ENCODE assay signal across 1 cellular context in the genomic region with DNA sequence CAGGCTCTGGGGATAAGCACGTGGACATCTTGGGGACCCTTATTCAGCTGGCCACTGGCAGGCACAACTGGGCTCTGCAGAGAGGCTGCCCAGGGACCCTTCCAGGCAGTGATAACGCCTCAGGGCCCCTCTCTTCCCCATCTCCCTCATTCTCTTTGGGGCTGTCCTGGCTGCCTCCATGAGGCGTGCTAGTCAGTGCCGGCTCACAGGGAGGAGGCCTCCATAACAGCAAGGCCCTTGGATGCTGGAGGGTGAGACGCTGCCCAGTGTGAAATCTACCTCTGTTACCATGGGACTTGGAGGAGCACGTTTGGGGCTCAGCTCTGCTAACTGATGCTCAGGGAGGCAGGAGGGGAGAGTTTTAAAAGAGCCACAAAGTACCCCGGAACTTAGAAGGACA.
TF ChIP-seq lines count a peak whose summit lies in the region.

No MANE protein-coding gene starts in this region.

TF ChIP-seq in H1, 55 proteins besides CTCF, POLR2A, EP300 and RAD21:
- TF ChIP-seq SIX5 (IDR thresholded peaks at IDR 0.05; ENCODE audit: low read depth, low read length) (no peak), SP2 (IDR thresholded peaks at IDR 0.05; ENCODE audit: low read length) (no peak), NRF1 (IDR thresholded peaks at IDR 0.05; ENCODE audit: low read depth, low read length) (no peak), YY1 (IDR thresholded peaks at IDR 0.05; ENCODE audit: low read depth, low read length) (no peak), HDAC2 (IDR thresholded peaks at IDR 0.05; ENCODE audit: borderline replicate concordance in 1 of 2, low read depth in 2 of 2, low read length in 2 of 2) (no peak), TCF12 (IDR thresholded peaks at IDR 0.05; ENCODE audit: low read depth, low read length) (no peak), GABPA (IDR thresholded peaks at IDR 0.05; ENCODE audit: borderline replicate concordance, insufficient read depth, low read length) (no peak), BCL11A (IDR thresholded peaks at IDR 0.05; ENCODE audit: low read depth in 2 of 2, low read length in 2 of 2) (no peak), FOSL1 (IDR thresholded peaks at IDR 0.05; ENCODE audit: insufficient read depth, low read depth, low read length) (no peak), BACH1 (IDR thresholded peaks at IDR 0.05; ENCODE audit: low read length) (no peak), NANOG (IDR thresholded peaks at IDR 0.05; ENCODE audit: insufficient read depth, low read depth, low read length, poor library complexity, severe bottlenecking) (no peak), ASH2L (IDR thresholded peaks at IDR 0.05; ENCODE audit: low read length) (no peak), JUN (IDR thresholded peaks at IDR 0.05; ENCODE audit: low read depth, low read length) (no peak)
- TF ChIP-seq, protein P1, sequence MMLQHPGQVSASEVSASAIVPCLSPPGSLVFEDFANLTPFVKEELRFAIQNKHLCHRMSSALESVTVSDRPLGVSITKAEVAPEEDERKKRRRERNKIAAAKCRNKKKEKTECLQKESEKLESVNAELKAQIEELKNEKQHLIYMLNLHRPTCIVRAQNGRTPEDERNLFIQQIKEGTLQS (IDR thresholded peaks at IDR 0.05; ENCODE audit: insufficient read depth, low read depth, low read length) = no peak
- TF ChIP-seq, protein P2, sequence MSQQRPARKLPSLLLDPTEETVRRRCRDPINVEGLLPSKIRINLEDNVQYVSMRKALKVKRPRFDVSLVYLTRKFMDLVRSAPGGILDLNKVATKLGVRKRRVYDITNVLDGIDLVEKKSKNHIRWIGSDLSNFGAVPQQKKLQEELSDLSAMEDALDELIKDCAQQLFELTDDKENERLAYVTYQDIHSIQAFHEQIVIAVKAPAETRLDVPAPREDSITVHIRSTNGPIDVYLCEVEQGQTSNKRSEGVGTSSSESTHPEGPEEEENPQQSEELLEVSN (IDR thresholded peaks at IDR 0.05) = no peak
- TF ChIP-seq, protein P3, sequence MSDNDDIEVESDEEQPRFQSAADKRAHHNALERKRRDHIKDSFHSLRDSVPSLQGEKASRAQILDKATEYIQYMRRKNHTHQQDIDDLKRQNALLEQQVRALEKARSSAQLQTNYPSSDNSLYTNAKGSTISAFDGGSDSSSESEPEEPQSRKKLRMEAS (IDR thresholded peaks at IDR 0.05) = no peak
